In genomic region chr5:173338380-173339015, GRCh38 we compare ENCODE assay signal across 1 cellular context.
TF ChIP-seq lines count a peak whose summit lies in the region.

No MANE protein-coding gene starts in this region.

TF ChIP-seq in IMR-90, 13 proteins besides CTCF, POLR2A, EP300 and RAD21:
- TF ChIP-seq FOS (IDR thresholded peaks at IDR 0.05; ENCODE audit: low read depth, low read length) (no peak), BHLHE40 (IDR thresholded peaks at IDR 0.05; ENCODE audit: low read depth, low read length) (no peak), MXI1 (IDR thresholded peaks at IDR 0.05; ENCODE audit: borderline replicate concordance, low read depth, low read length) (no peak), NFE2L2 (IDR thresholded peaks at IDR 0.05; ENCODE audit: low read depth, low read length) (no peak), RCOR1 (IDR thresholded peaks at IDR 0.05; ENCODE audit: insufficient replicate concordance, low read length) (no peak), USF2 (IDR thresholded peaks at IDR 0.05; ENCODE audit: low read depth, low read length) (no peak), ELK1 (IDR thresholded peaks at IDR 0.05; ENCODE audit: borderline replicate concordance, low read depth, low read length) (no peak), SMC3 (IDR thresholded peaks at IDR 0.05; ENCODE audit: low read depth, low read length) (no peak), CHD1 (IDR thresholded peaks at IDR 0.05; ENCODE audit: low read depth, low read length) (no peak), RFX5 (IDR thresholded peaks at IDR 0.05; ENCODE audit: low read depth, low read length) (no peak), MAFK (IDR thresholded peaks at IDR 0.05; ENCODE audit: low read depth, low read length) (no peak)
